ENCODE assay signal across 1 cellular context in the genomic region with DNA sequence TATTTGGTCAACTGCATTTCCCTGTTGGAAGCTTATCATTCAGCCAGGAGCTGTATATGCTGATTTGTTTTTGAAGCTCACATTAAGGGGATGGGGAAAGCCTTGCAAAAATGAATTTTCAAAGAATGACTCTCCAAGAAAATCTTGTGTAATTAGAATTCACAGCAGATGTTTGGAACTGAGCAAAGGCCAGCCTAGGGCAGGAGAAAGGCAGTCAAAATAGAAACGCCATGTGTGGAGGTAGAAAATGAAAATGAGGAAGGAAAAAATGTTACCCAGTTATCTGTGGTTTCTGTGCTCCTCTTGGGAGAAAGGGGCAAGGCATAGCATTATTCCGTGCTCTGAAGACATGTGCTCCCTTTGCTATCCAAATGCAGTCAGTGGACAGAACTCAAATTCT.
TF ChIP-seq lines count a peak whose summit lies in the region.

No MANE protein-coding gene starts in this region.

TF ChIP-seq in GM23338, 12 proteins besides CTCF, POLR2A, EP300 and RAD21 (continued from another document):
- TF ChIP-seq ZNF462 (CRISPR knock-in tag; IDR thresholded peaks at IDR 0.05) (no peak), NANOG (IDR thresholded peaks at IDR 0.05; ENCODE audit: borderline replicate concordance) (no peak), JUNB (IDR thresholded peaks at IDR 0.05; ENCODE audit: unreplicated experiment) (no peak), EZH2phosphoT487 (IDR thresholded peaks at IDR 0.05; ENCODE audit: unreplicated experiment) (no peak), STAT1 (IDR thresholded peaks at IDR 0.05; ENCODE audit: unreplicated experiment) (no peak), POLR2AphosphoS5 (IDR thresholded peaks at IDR 0.05; ENCODE audit: low read depth) (no peak), ZNF331 (CRISPR knock-in tag; IDR thresholded peaks at IDR 0.05; ENCODE audit: low read depth) (no peak), REST (IDR thresholded peaks at IDR 0.05; ENCODE audit: unreplicated experiment) (no peak)
- TF ChIP-seq, protein P1, sequence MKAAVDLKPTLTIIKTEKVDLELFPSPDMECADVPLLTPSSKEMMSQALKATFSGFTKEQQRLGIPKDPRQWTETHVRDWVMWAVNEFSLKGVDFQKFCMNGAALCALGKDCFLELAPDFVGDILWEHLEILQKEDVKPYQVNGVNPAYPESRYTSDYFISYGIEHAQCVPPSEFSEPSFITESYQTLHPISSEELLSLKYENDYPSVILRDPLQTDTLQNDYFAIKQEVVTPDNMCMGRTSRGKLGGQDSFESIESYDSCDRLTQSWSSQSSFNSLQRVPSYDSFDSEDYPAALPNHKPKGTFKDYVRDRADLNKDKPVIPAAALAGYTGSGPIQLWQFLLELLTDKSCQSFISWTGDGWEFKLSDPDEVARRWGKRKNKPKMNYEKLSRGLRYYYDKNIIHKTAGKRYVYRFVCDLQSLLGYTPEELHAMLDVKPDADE (IDR thresholded peaks at IDR 0.05) = no peak
